22 cellular contexts compared by ENCODE assay signal in the genomic region with DNA sequence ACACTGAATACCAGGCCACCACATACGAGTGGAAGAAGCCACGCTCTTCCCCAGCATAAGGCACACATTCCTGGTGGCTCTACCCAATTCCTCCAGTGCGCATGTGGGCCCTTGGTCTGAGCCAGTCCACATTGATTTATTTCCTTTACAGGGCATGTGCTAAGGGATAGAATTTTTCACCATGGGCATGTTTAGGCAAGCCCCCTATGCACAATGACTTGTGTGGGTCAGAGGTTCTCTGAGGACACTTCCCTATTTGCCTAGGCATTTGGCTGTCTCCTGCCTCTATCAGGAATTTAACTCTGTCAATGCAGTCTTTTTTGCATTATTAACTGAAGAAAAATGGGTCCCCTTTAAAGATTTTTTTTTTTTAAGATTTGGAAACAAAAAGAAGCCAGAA.
DNase-seq lines count a peak whose midpoint lies in the region; FAIRE-seq and TF ChIP-seq lines count a peak whose summit lies in the region.
"Had no signal": no experiment of that assay in that cellular context is flagged by ENCODE, and none has a peak within 500 bp of the region (broad histone marks: within the 10 kb centered on the region; RNA-seq: fewer than 3 reads in every experiment).

No MANE protein-coding gene starts in this region.

- H2AFZ ChIP-seq in astrocyte (ENCODE audit: low read depth, low read length) (no peak overlapping the region), trophoblast cell (ENCODE audit: insufficient read depth, low read length, poor library complexity) (no peak overlapping the region)

- H3K79me2 ChIP-seq in astrocyte (ENCODE audit: insufficient read depth, low read length) (peaks cover 3% of the 10 kb centered on the region), trophoblast cell (ENCODE audit: control insufficient read depth, insufficient read depth, low read length, poor library complexity) (no peaks in the 10 kb centered on the region)

- H4K20me1 ChIP-seq in astrocyte (ENCODE audit: insufficient read depth, low read length), result no peaks in the 10 kb centered on the region

- no peak overlapping the region for H3K4me3 Mint-ChIP-seq in astrocyte (ENCODE audit: unreplicated experiment)
- H3K4me3 Mint-ChIP-seq: B cell; CD4-positive, CD25-positive, alpha-beta regulatory T cell; H9 had no signal

- no peak overlapping the region for H4K91ac ChIP-seq in trophoblast cell (ENCODE audit: low read depth, low read length)

- H3K4ac ChIP-seq in trophoblast cell (ENCODE audit: low read depth, low read length), result no peak overlapping the region

- no peak overlapping the region for H2BK5ac ChIP-seq in trophoblast cell (ENCODE audit: low read depth, low read length, poor library complexity)

- H3K14ac ChIP-seq in trophoblast cell (ENCODE audit: low read length), result no peak overlapping the region

- H3K36me3 ChIP-seq in astrocyte (ENCODE audit: insufficient read depth, low read length) (no peaks in the 10 kb centered on the region), trophoblast cell (ENCODE audit: control insufficient read depth in 1 of 2, insufficient read depth in 2 of 2, low read length in 2 of 2) (no peaks in the 10 kb centered on the region), spleen (no peaks in the 10 kb centered on the region)

- no peak overlapping the region for H3K27ac ChIP-seq in astrocyte (ENCODE audit: low read depth, low read length)
- H3K27ac ChIP-seq in trophoblast cell (ENCODE audit: low read depth, low read length), result no peak overlapping the region
- H3K27ac ChIP-seq in spleen, result no peak overlapping the region

- intact Hi-C loops in spleen (cut with DNase I; ENCODE audit: low total_unique reads), result no loop called here

- H2BK120ac ChIP-seq in trophoblast cell (ENCODE audit: insufficient read depth, low read length, poor library complexity), result no peak overlapping the region

- peaks cover 23% of the 10 kb centered on the region for H3K9me3 Mint-ChIP-seq in astrocyte (ENCODE audit: unreplicated experiment)

- H3K36me3 Mint-ChIP-seq in astrocyte (ENCODE audit: low read depth, unreplicated experiment), result peaks cover 13% of the 10 kb centered on the region
- H3K36me3 Mint-ChIP-seq: CD4-positive, CD25-positive, alpha-beta regulatory T cell had no signal

- H3K4me2 ChIP-seq in astrocyte (ENCODE audit: low read length), result no peak overlapping the region
- no peak overlapping the region for H3K4me2 ChIP-seq in trophoblast cell (ENCODE audit: low read length)

- DNase-seq in NCI-H748 (lab: John Stamatoyannopoulos, UW; ENCODE audit: unreplicated experiment) (peak; percentile 3), NCI-H748 treated with DMSO at 0.1 percent for 48 hours (lab: John Stamatoyannopoulos, UW) (no peak), MV-4-11 (lab: John Stamatoyannopoulos, UW) (peak; percentile 68), astrocyte (ENCODE audit: low read depth) (no peak), trophoblast cell (no peak), NCI-H146 treated with DMSO at 0.1 percent for 48 hours (lab: John Stamatoyannopoulos, UW; ENCODE audit: unreplicated experiment) (no peak), SIG-M5 treated with dmso at 0.1 percent for 504 hours (lab: John Stamatoyannopoulos, UW; ENCODE audit: unreplicated experiment) (no peak), spleen (no peak)
- DNase-seq: 8988T; CD4-positive, CD25-positive, alpha-beta regulatory T cell; COR-L47; DMS 273 treated with DMSO at 0.1 percent for 48 hours; GF-D8; H9; NCI-H1048; NCI-H1436; NCI-H2081; NCI-H2171 treated with DMSO at 0.1 percent for 48 hours; NCI-H446; NCI-H526 treated with DMSO at 0.1 percent for 48 hours; SW 1271 had no signal

- no peak overlapping the region for H3K9ac ChIP-seq in astrocyte (ENCODE audit: low read length)
- peak overlapping the region; percentile 40 for H3K9ac ChIP-seq in trophoblast cell (ENCODE audit: low read length)

- H3K9me3 ChIP-seq in astrocyte (ENCODE audit: insufficient read depth, low read depth, low read length) (peaks cover 7% of the 10 kb centered on the region), trophoblast cell (ENCODE audit: insufficient read depth, low read depth, low read length) (peaks cover 6% of the 10 kb centered on the region), spleen (peaks cover 3 to 56% (median 48%) of the 10 kb centered on the region in 8 donors)

- H3K18ac ChIP-seq in trophoblast cell (ENCODE audit: low read length), result no peak overlapping the region

- H2BK12ac ChIP-seq in trophoblast cell (ENCODE audit: low read length), result no peak overlapping the region

- H3K4me1 ChIP-seq in astrocyte (ENCODE audit: insufficient read depth, low read length) (no peaks in the 10 kb centered on the region), trophoblast cell (ENCODE audit: control insufficient read depth in 1 of 2, insufficient read depth in 2 of 2, low read length in 2 of 2) (no peaks in the 10 kb centered on the region), spleen (no peaks in the 10 kb centered on the region)

- no CpG with 5 or more reads among the region's 3 CpGs for WGBS in trophoblast cell (ENCODE audit: extremely low coverage, insufficient coverage, insufficient read length)
- WGBS in spleen, 5 donors, result 86 to 96% (median 93%) methylated on average over 3 of the region's 3 CpGs

- no peak for FAIRE-seq in astrocyte (lab: Jason Lieb, UNC)

- H3K27me3 Mint-ChIP-seq in astrocyte (ENCODE audit: low read depth, unreplicated experiment), result no peaks in the 10 kb centered on the region
- H3K27me3 Mint-ChIP-seq: B cell; CD4-positive, CD25-positive, alpha-beta regulatory T cell had no signal

- TF ChIP-seq CTCF in astrocyte (IDR thresholded peaks at IDR 0.05; ENCODE audit: insufficient read depth, low read depth, low read length) (no peak), spleen (IDR thresholded peaks at IDR 0.05 in 8 of 11, conservative IDR thresholded peaks at IDR 0.05 in 3 of 11) (no peak)

- H4K8ac ChIP-seq in trophoblast cell (ENCODE audit: low read depth, low read length), result no peak overlapping the region

- H3K27me3 ChIP-seq in astrocyte (ENCODE audit: insufficient read depth, low read length), result no peaks in the 10 kb centered on the region
- no peaks in the 10 kb centered on the region for H3K27me3 ChIP-seq in trophoblast cell (ENCODE audit: insufficient read depth, low read length)
- no peaks in the 10 kb centered on the region for H3K27me3 ChIP-seq in spleen (replicated peaks in 1 of 7)

- peaks cover 4% of the 10 kb centered on the region for H3K4me1 Mint-ChIP-seq in astrocyte (ENCODE audit: low read depth, unreplicated experiment)
- H3K4me1 Mint-ChIP-seq: B cell; CD4-positive, CD25-positive, alpha-beta regulatory T cell had no signal

- H3K4me3 ChIP-seq in astrocyte (ENCODE audit: insufficient read depth, low read depth, low read length) (no peak overlapping the region), trophoblast cell (ENCODE audit: low read depth, low read length) (no peak overlapping the region), spleen (no peak overlapping the region)

- H3K79me1 ChIP-seq in trophoblast cell (ENCODE audit: low read length), result no peaks in the 10 kb centered on the region

- H3K23ac ChIP-seq in trophoblast cell (ENCODE audit: low read length), result no peak overlapping the region

- peak overlapping the region; percentile 29 for H3K27ac Mint-ChIP-seq in astrocyte (ENCODE audit: unreplicated experiment)
- H3K27ac Mint-ChIP-seq: B cell; CD4-positive, CD25-positive, alpha-beta regulatory T cell; H9 had no signal

- no peak for TF ChIP-seq POLR2A in spleen (IDR thresholded peaks at IDR 0.05)

- no peak overlapping the region for H4K12ac ChIP-seq in trophoblast cell (ENCODE audit: low read depth, low read length)

- H2AK5ac ChIP-seq in trophoblast cell (ENCODE audit: low read length), result no peak overlapping the region

Comparison
In these comparisons a context has a peak if more than half of its experiments do, and no peak if none do; other contexts are left out.
1. DNase-seq: peak in NCI-H748 (single experiment) and MV-4-11 (single experiment); none in NCI-H748 treated with DMSO at 0.1 percent for 48 hours (single experiment), astrocyte (single experiment), trophoblast cell (0 of 2), NCI-H146 treated with DMSO at 0.1 percent for 48 hours (single experiment), SIG-M5 treated with dmso at 0.1 percent for 504 hours (single experiment) and spleen (single experiment).